Comparison of ENCODE assay signal across 1 cellular context in the genomic region with DNA sequence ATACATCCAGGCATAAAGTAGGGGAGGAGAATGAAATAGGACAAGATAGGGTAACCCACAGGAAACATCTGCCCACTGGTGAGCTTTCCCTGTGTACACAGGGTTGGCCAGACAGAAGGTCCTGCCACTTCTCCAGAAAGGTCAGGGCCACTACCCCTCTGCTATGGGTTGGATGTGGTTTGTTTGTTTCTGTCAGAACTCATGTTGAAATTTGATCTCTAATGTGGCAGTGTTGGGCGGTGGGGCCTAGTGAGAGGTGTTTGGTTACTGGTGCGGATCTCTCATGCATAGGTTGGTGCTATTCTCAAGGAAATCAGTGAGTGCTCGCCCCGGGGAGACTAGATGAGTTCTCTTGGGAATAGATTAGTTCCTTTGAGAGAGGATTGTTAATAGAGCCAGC.
TF ChIP-seq lines count a peak whose summit lies in the region.

No MANE protein-coding gene starts in this region.

TF ChIP-seq in HepG2, 621 proteins besides CTCF, POLR2A, EP300 and RAD21 (continued from another document and continues in another):
- TF ChIP-seq SKIL (CRISPR knock-in tag; IDR thresholded peaks at IDR 0.05; ENCODE audit: borderline replicate concordance) (peak; percentile 83; the same call in 1 of the 2 replicates), UBTF (CRISPR knock-in tag; IDR thresholded peaks at IDR 0.05) (no peak), MYPOP (CRISPR knock-in tag; IDR thresholded peaks at IDR 0.05) (no peak), ZNF773 (CRISPR knock-in tag; IDR thresholded peaks at IDR 0.05; ENCODE audit: borderline replicate concordance) (no peak), ZNF274 (CRISPR knock-in tag; IDR thresholded peaks at IDR 0.05) (peak; percentile 84), FOXA1 (IDR thresholded peaks at IDR 0.05) (no peak), FOXA1 (CRISPR knock-in tag; IDR thresholded peaks at IDR 0.05) (peak; percentile 90), ZNF7 (CRISPR knock-in tag; IDR thresholded peaks at IDR 0.05) (no peak), PHF21A (CRISPR knock-in tag; IDR thresholded peaks at IDR 0.05) (peak; percentile 73), HNF4A (CRISPR knock-in tag; IDR thresholded peaks at IDR 0.05) (peak; percentile 69), ZNF746 (CRISPR knock-in tag; IDR thresholded peaks at IDR 0.05) (no peak), TBX3 (IDR thresholded peaks at IDR 0.05; ENCODE audit: borderline replicate concordance) (0 out of 2 replicates have a peak, but pooled peaks have one; percentile 12), CCDC6 (CRISPR knock-in tag; IDR thresholded peaks at IDR 0.05) (no peak), HNF1B (CRISPR knock-in tag; IDR thresholded peaks at IDR 0.05) (peak; percentile 69; the same call in 1 of the 2 replicates), MAZ (IDR thresholded peaks at IDR 0.05; ENCODE audit: borderline replicate concordance, low read depth, low read length) (no peak), MAZ (CRISPR knock-in tag; IDR thresholded peaks at IDR 0.05; ENCODE audit: low read depth) (no peak), THAP9 (CRISPR knock-in tag; IDR thresholded peaks at IDR 0.05; ENCODE audit: borderline replicate concordance) (no peak; the same call in 1 of the 2 replicates), ZNF256 (CRISPR knock-in tag; conservative IDR thresholded peaks at IDR 0.05) (no peak), ATF1 (CRISPR knock-in tag; IDR thresholded peaks at IDR 0.05) (no peak), ZNF609 (CRISPR knock-in tag; IDR thresholded peaks at IDR 0.05; ENCODE audit: borderline replicate concordance) (peak; percentile 63; the same call in 1 of the 2 replicates), KDM4B (CRISPR knock-in tag; IDR thresholded peaks at IDR 0.05) (no peak), ZNF75D (CRISPR knock-in tag; IDR thresholded peaks at IDR 0.05; ENCODE audit: borderline replicate concordance) (no peak)
- TF ChIP-seq, protein P1, sequence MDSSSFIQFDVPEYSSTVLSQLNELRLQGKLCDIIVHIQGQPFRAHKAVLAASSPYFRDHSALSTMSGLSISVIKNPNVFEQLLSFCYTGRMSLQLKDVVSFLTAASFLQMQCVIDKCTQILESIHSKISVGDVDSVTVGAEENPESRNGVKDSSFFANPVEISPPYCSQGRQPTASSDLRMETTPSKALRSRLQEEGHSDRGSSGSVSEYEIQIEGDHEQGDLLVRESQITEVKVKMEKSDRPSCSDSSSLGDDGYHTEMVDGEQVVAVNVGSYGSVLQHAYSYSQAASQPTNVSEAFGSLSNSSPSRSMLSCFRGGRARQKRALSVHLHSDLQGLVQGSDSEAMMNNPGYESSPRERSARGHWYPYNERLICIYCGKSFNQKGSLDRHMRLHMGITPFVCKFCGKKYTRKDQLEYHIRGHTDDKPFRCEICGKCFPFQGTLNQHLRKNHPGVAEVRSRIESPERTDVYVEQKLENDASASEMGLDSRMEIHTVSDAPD (CRISPR knock-in tag; IDR thresholded peaks at IDR 0.05): peak; percentile 66; the same call in 1 of the 2 replicates
- TF ChIP-seq, protein P2, sequence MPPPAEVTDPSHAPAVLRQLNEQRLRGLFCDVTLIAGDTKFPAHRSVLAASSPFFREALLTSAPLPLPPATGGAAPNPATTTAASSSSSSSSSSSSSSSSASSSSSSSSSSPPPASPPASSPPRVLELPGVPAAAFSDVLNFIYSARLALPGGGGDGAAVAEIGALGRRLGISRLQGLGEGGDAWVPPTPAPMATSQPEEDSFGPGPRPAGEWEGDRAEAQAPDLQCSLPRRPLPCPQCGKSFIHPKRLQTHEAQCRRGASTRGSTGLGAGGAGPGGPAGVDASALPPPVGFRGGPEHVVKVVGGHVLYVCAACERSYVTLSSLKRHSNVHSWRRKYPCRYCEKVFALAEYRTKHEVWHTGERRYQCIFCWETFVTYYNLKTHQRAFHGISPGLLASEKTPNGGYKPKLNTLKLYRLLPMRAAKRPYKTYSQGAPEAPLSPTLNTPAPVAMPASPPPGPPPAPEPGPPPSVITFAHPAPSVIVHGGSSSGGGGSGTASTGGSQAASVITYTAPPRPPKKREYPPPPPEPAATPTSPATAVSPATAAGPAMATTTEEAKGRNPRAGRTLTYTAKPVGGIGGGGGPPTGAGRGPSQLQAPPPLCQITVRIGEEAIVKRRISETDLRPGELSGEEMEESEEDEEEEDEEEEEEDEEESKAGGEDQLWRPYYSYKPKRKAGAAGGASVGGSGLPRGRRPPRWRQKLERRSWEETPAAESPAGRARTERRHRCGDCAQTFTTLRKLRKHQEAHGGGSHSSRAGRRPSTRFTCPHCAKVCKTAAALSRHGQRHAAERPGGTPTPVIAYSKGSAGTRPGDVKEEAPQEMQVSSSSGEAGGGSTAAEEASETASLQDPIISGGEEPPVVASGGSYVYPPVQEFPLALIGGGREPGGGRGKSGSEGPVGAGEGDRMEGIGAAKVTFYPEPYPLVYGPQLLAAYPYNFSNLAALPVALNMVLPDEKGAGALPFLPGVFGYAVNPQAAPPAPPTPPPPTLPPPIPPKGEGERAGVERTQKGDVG (CRISPR knock-in tag; IDR thresholded peaks at IDR 0.05; ENCODE audit: borderline replicate concordance): no peak
- TF ChIP-seq, protein P3, sequence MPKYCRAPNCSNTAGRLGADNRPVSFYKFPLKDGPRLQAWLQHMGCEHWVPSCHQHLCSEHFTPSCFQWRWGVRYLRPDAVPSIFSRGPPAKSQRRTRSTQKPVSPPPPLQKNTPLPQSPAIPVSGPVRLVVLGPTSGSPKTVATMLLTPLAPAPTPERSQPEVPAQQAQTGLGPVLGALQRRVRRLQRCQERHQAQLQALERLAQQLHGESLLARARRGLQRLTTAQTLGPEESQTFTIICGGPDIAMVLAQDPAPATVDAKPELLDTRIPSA (CRISPR knock-in tag; IDR thresholded peaks at IDR 0.05; ENCODE audit: borderline replicate concordance): no peak
- TF ChIP-seq, protein P4, sequence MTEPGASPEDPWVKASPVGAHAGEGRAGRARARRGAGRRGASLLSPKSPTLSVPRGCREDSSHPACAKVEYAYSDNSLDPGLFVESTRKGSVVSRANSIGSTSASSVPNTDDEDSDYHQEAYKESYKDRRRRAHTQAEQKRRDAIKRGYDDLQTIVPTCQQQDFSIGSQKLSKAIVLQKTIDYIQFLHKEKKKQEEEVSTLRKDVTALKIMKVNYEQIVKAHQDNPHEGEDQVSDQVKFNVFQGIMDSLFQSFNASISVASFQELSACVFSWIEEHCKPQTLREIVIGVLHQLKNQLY (CRISPR knock-in tag; IDR thresholded peaks at IDR 0.05): no peak
- TF ChIP-seq, protein P5, sequence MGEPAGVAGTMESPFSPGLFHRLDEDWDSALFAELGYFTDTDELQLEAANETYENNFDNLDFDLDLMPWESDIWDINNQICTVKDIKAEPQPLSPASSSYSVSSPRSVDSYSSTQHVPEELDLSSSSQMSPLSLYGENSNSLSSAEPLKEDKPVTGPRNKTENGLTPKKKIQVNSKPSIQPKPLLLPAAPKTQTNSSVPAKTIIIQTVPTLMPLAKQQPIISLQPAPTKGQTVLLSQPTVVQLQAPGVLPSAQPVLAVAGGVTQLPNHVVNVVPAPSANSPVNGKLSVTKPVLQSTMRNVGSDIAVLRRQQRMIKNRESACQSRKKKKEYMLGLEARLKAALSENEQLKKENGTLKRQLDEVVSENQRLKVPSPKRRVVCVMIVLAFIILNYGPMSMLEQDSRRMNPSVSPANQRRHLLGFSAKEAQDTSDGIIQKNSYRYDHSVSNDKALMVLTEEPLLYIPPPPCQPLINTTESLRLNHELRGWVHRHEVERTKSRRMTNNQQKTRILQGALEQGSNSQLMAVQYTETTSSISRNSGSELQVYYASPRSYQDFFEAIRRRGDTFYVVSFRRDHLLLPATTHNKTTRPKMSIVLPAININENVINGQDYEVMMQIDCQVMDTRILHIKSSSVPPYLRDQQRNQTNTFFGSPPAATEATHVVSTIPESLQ (CRISPR knock-in tag; conservative IDR thresholded peaks at IDR 0.05): no peak
